Comparison of ENCODE assay signal across 26 cellular contexts in the genomic region with DNA sequence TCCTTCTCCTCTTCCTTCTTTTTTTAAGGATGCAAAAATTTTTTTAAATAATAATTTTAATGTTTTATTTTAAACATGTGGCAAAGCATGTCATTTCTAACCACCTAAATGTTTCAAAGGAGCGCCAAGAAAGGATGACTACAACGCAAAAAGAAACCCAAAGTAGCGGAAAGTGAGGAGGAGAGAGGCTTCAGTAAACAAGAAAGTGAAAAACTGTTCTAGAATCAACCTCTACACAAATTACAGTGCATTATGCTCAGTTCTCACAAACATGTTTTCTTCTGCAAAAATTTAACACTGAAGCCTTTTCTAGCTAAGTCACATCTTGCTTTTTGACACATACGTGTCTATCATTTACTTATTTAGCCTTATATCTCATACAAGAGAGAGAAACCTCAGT.
"Had no signal": no experiment of that assay in that cellular context is flagged by ENCODE, and none has a peak within 500 bp of the region (broad histone marks: within the 10 kb centered on the region; RNA-seq: fewer than 3 reads in every experiment).

No MANE protein-coding gene starts in this region.

- H3K4me3 ChIP-seq: esophagus muscularis mucosa, gastroesophageal sphincter, heart left ventricle, hepatocyte, lung, ovary, psoas muscle, sigmoid colon, thoracic aorta, transverse colon, upper lobe of right lung, uterus had no signal

- H3K27me3 Mint-ChIP-seq: dendritic cell treated with granulocyte-macrophage colony-stimulating factor and Interleukin-4, amounts not matched to agents 40 ng/mL and 50 ng/mL, for 4 days; memory B cell had no signal

- H3K4me3 Mint-ChIP-seq: dendritic cell treated with granulocyte-macrophage colony-stimulating factor and Interleukin-4, amounts not matched to agents 40 ng/mL and 50 ng/mL, for 4 days; memory B cell; natural killer cell; stimulated activated effector memory CD8-positive, alpha-beta T cell treated with anti-CD3 and anti-CD28 coated beads, Interleukin-12 subunit alpha, Interleukin-12 subunit beta, amount 100 ng/mL, for 72 hours had no signal

- FAIRE-seq: endothelial cell of umbilical vein, kidney had no signal

- H3K27me3 ChIP-seq: esophagus muscularis mucosa, foreskin keratinocyte, gastroesophageal sphincter, heart left ventricle, hepatocyte, ovary, sigmoid colon, transverse colon, upper lobe of right lung, uterus had no signal

- H3K36me3 Mint-ChIP-seq: memory B cell; natural killer cell; stimulated activated effector memory CD8-positive, alpha-beta T cell treated with anti-CD3 and anti-CD28 coated beads, Interleukin-12 subunit alpha, Interleukin-12 subunit beta, amount 100 ng/mL, for 72 hours had no signal

- H3K27ac ChIP-seq: esophagus muscularis mucosa, foreskin keratinocyte, gastroesophageal sphincter, heart left ventricle, hepatocyte, ovary, psoas muscle, sigmoid colon, thoracic aorta, transverse colon, upper lobe of right lung, uterus had no signal

- H3K36me3 ChIP-seq: esophagus muscularis mucosa, gastroesophageal sphincter, heart left ventricle, ovary, sigmoid colon, thoracic aorta, transverse colon, upper lobe of right lung, uterus had no signal

- H3K4me1 ChIP-seq: esophagus muscularis mucosa, gastroesophageal sphincter, heart left ventricle, psoas muscle, transverse colon, upper lobe of right lung, uterus had no signal

- ATAC-seq: foreskin keratinocyte; gastroesophageal sphincter; heart left ventricle; left lobe of liver; natural killer cell; psoas muscle; right cardiac atrium; stimulated activated effector memory CD8-positive, alpha-beta T cell treated with anti-CD3 and anti-CD28 coated beads, Interleukin-12 subunit alpha, Interleukin-12 subunit beta, amount 100 ng/mL, for 72 hours; upper lobe of right lung had no signal

- H3K4me1 Mint-ChIP-seq: memory B cell; natural killer cell; stimulated activated effector memory CD8-positive, alpha-beta T cell treated with anti-CD3 and anti-CD28 coated beads, Interleukin-12 subunit alpha, Interleukin-12 subunit beta, amount 100 ng/mL, for 72 hours had no signal

- H3K9me3 Mint-ChIP-seq: dendritic cell treated with granulocyte-macrophage colony-stimulating factor and Interleukin-4, amounts not matched to agents 40 ng/mL and 50 ng/mL, for 4 days; memory B cell; natural killer cell; stimulated activated effector memory CD8-positive, alpha-beta T cell treated with anti-CD3 and anti-CD28 coated beads, Interleukin-12 subunit alpha, Interleukin-12 subunit beta, amount 100 ng/mL, for 72 hours had no signal

- DNase-seq: effector CD8-positive, alpha-beta T cell; foreskin keratinocyte; heart left ventricle; kidney; natural killer cell; occipital lobe; ovary; psoas muscle; right cardiac atrium; sigmoid colon; stimulated activated CD4-positive, alpha-beta T cell treated with anti-CD3 and anti-CD28 coated beads, Interleukin-2, amount 100 ng/mL, for 24 hours; stimulated activated CD4-positive, alpha-beta T cell treated with anti-CD3 and anti-CD28 coated beads, Interleukin-4, amount 100 ng/mL, for 24 hours; stimulated activated naive CD4-positive, alpha-beta T cell treated with Interleukin-2 at 50 U/mL for 16 hours; transverse colon; upper lobe of right lung; uterus had no signal

- H3K9me3 ChIP-seq: esophagus muscularis mucosa, gastroesophageal sphincter, heart left ventricle, ovary, psoas muscle, sigmoid colon, thoracic aorta, transverse colon, upper lobe of right lung, uterus had no signal

- H3K27ac Mint-ChIP-seq: dendritic cell treated with granulocyte-macrophage colony-stimulating factor and Interleukin-4, amounts not matched to agents 40 ng/mL and 50 ng/mL, for 4 days; memory B cell; natural killer cell; stimulated activated effector memory CD8-positive, alpha-beta T cell treated with anti-CD3 and anti-CD28 coated beads, Interleukin-12 subunit alpha, Interleukin-12 subunit beta, amount 100 ng/mL, for 72 hours had no signal
